8 cellular contexts compared by ENCODE assay signal in the genomic region with DNA sequence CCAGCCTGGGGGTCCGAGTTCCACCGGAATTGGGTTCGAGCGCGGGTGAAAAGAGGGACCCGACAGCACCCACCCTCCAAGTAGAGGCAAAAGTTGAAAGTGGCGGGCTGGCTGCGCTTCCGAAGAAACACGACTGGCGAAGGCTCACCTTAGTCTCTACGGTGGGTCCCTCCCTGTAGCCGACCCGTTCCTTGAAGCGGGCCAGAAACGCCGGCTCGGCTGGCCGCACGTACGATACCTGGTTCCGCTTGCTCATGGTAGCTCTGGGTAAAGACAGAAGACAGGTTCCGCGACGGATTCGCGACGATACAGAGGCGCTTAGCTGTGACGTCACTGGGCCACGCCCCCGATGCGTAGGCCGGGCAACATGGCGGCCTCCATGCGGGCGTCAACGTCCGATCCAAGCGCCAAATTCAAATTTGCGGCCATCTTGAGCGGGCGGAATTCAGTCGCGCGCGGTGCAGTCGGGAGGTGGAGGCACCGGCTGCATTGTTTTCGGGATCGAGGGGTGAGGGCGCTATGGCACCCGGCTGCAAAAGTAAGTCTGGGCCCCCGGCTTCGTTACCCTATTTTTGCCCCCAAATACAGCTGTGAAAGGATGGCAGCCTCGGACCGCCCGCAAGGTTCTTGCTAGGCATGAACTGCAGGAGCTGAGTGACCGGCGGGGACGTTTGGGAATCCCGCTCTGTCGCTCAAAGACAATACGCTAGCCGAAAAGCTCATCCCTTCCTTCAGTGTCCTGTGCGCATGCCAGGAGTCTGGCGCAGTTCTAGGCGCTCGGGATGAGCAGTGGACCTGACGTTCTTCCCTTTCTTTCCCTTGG.
DNase-seq lines count a peak whose midpoint lies in the region; ATAC-seq and TF ChIP-seq lines count a peak whose summit lies in the region.

A gene (minus strand): TSS at position 273 of the 823 bp plus-strand sequence. CDS start 17 bp downstream, at position 256.
A gene with protein sequence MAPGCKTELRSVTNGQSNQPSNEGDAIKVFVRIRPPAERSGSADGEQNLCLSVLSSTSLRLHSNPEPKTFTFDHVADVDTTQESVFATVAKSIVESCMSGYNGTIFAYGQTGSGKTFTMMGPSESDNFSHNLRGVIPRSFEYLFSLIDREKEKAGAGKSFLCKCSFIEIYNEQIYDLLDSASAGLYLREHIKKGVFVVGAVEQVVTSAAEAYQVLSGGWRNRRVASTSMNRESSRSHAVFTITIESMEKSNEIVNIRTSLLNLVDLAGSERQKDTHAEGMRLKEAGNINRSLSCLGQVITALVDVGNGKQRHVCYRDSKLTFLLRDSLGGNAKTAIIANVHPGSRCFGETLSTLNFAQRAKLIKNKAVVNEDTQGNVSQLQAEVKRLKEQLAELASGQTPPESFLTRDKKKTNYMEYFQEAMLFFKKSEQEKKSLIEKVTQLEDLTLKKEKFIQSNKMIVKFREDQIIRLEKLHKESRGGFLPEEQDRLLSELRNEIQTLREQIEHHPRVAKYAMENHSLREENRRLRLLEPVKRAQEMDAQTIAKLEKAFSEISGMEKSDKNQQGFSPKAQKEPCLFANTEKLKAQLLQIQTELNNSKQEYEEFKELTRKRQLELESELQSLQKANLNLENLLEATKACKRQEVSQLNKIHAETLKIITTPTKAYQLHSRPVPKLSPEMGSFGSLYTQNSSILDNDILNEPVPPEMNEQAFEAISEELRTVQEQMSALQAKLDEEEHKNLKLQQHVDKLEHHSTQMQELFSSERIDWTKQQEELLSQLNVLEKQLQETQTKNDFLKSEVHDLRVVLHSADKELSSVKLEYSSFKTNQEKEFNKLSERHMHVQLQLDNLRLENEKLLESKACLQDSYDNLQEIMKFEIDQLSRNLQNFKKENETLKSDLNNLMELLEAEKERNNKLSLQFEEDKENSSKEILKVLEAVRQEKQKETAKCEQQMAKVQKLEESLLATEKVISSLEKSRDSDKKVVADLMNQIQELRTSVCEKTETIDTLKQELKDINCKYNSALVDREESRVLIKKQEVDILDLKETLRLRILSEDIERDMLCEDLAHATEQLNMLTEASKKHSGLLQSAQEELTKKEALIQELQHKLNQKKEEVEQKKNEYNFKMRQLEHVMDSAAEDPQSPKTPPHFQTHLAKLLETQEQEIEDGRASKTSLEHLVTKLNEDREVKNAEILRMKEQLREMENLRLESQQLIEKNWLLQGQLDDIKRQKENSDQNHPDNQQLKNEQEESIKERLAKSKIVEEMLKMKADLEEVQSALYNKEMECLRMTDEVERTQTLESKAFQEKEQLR (N-terminal part only) (plus strand): TSS at position 448 of the 823 bp plus-strand sequence. CDS start 72 bp downstream, at position 520.

- H3K4me3 ChIP-seq in AG09309 (ENCODE audit: control insufficient read depth, low read depth, low read length) = peak within 1 kb of the TSS; percentile 70

- peak; percentile 85 for ATAC-seq in GM19025 (IDR thresholded peaks at IDR 0.05; ENCODE audit: low read depth, unreplicated experiment)
- ATAC-seq in HG03342 (IDR thresholded peaks at IDR 0.05; ENCODE audit: unreplicated experiment) = peak; percentile 87

- TF ChIP-seq CTCF in AG09309 (IDR thresholded peaks at IDR 0.05; ENCODE audit: control insufficient read depth, insufficient read depth, low read depth, low read length, missing control alignments) = no peak

- DNase-seq in AG09309 (ENCODE audit: low read depth) = peak; percentile 72
- peak; percentile 79 for DNase-seq in NCI-H345 treated with DMSO at 0.1 percent for 48 hours (lab: John Stamatoyannopoulos, UW; ENCODE audit: unreplicated experiment)
- peak; percentile 95 for DNase-seq in activated CD4-positive, CD25-positive, alpha-beta regulatory T cell treated with anti-CD3 and anti-CD28 coated beads, Interleukin-2, amount 50 U/mL, for 16 hours (ENCODE audit: low read depth, low spot score)
- DNase-seq in cerebellar cortex (ENCODE audit: low spot score) = peak; percentile 96
- peak; percentile 97 for DNase-seq in islet precursor cell
- peak; percentile 96 to 97 (median 97) for DNase-seq in stimulated activated CD4-positive, alpha-beta T cell treated with anti-CD3 and anti-CD28 coated beads, Interleukin-12 subunit alpha, Interleukin-12 subunit beta, amount 100 ng/mL, for 48 hours (ENCODE audit: low read depth in 2 of 3, low spot score in 1 of 3)

Comparison
In these comparisons a context has a peak if more than half of its experiments do, and no peak if none do; other contexts are left out.
1. Peak in every context shown above with its lines: DNase-seq, ATAC-seq and H3K4me3 ChIP-seq.